Comparison of ENCODE assay signal across 19 cellular contexts in genomic region chr16:30484887-30485286, GRCh38. TPM values are rescaled to one million over a fixed set of nuclear protein-coding genes. Genes with fewer than 3 reads are reported as not detected.
DNase-seq lines count a peak whose midpoint lies in the region; ATAC-seq and TF ChIP-seq lines count a peak whose summit lies in the region.
"Had no signal": no experiment of that assay in that cellular context is flagged by ENCODE, and none has a peak within 500 bp of the region (broad histone marks: within the 10 kb centered on the region; RNA-seq: fewer than 3 reads in every experiment).

No MANE protein-coding gene starts in this region.

- H3K4me3 Mint-ChIP-seq in activated CD4-positive, alpha-beta T cell treated with anti-CD3 and anti-CD28 coated beads, Interleukin-2, amount 10 ng/mL, durations not matched to agents 24 days and 14 days = no peak overlapping the region
- peak overlapping the region in 1 of 10 donors; percentile 12 for H3K4me3 Mint-ChIP-seq in naive thymus-derived CD4-positive, alpha-beta T cell

- H3K4me1 Mint-ChIP-seq in activated CD4-positive, alpha-beta T cell treated with anti-CD3 and anti-CD28 coated beads, Interleukin-2, amount 10 ng/mL, durations not matched to agents 24 days and 14 days = peaks cover 45% of the 10 kb centered on the region
- H3K4me1 Mint-ChIP-seq in naive thymus-derived CD4-positive, alpha-beta T cell = peaks cover 18 to 61% (median 35%) of the 10 kb centered on the region in 7 donors

- no peaks in the 10 kb centered on the region for H3K9me3 Mint-ChIP-seq in activated CD4-positive, alpha-beta T cell treated with anti-CD3 and anti-CD28 coated beads, Interleukin-2, amount 10 ng/mL, durations not matched to agents 24 days and 14 days
- peaks cover 0 to 2% (median 0%) of the 10 kb centered on the region in 11 donors for H3K9me3 Mint-ChIP-seq in naive thymus-derived CD4-positive, alpha-beta T cell

- POLR2A ChIA-PET in naive thymus-derived CD4-positive, alpha-beta T cell (lab: Charles Lee) = interaction anchor here (0.7 to 3.3 kb wide), 6 partner anchors 13 to 111 kb away, joined by 3 to 22 read pairs (median 5); partner anchors contain the start of genes DCTPP1 and ITGAL

- TF ChIP-seq CTCF in AG10803 (conservative IDR thresholded peaks at IDR 0.05; ENCODE audit: low read length) (no peak), right atrium auricular region (IDR thresholded peaks at IDR 0.05) (no peak)

- CTCF ChIA-PET in naive thymus-derived CD4-positive, alpha-beta T cell (lab: Charles Lee) = no interaction called here

- no peak overlapping the region for H3K4me3 ChIP-seq in AG10803 (ENCODE audit: low read length)
- H3K4me3 ChIP-seq in naive thymus-derived CD4-positive, alpha-beta T cell (ENCODE audit: low read length) = no peak overlapping the region
- no peak overlapping the region for H3K4me3 ChIP-seq in right atrium auricular region
- H3K4me3 ChIP-seq: GM12878, Peyer's patch had no signal

- H3K27ac Mint-ChIP-seq in activated CD4-positive, alpha-beta T cell treated with anti-CD3 and anti-CD28 coated beads, Interleukin-2, amount 10 ng/mL, durations not matched to agents 24 days and 14 days = peak overlapping the region; percentile 41
- peak overlapping the region in 7 of 9 donors; percentile 41 to 82 (median 68) for H3K27ac Mint-ChIP-seq in naive thymus-derived CD4-positive, alpha-beta T cell

- H3K27me3 Mint-ChIP-seq in activated CD4-positive, alpha-beta T cell treated with anti-CD3 and anti-CD28 coated beads, Interleukin-2, amount 10 ng/mL, durations not matched to agents 24 days and 14 days = no peaks in the 10 kb centered on the region
- no peaks in the 10 kb centered on the region for H3K27me3 Mint-ChIP-seq in naive thymus-derived CD4-positive, alpha-beta T cell

- DNase-seq in activated CD4-positive, alpha-beta T cell treated with anti-CD3 and anti-CD28 coated beads, Interleukin-2, amount 10 ng/mL, durations not matched to agents 24 days and 14 days = no peak
- DNase-seq in activated CD4-positive, alpha-beta T cell treated with anti-CD3 and anti-CD28 coated beads for 1 hour = no peak
- peak; percentile 5 for DNase-seq in AG10803 (ENCODE audit: low read depth)
- peak; percentile 20 for DNase-seq in NCI-H69 (lab: John Stamatoyannopoulos, UW)
- DNase-seq in naive thymus-derived CD4-positive, alpha-beta T cell = no peak
- DNase-seq in HUDEP-2 (lab: John Stamatoyannopoulos, UW; ENCODE audit: unreplicated experiment in 76 of 76) = no peak
- no peak for DNase-seq in RPMI8226
- no peak for DNase-seq in right atrium auricular region (ENCODE audit: low spot score)
- DNase-seq: DMS79, HCEC 1CT, IMR-90, Kasumi-1, NCI-H1930, NCI-H510A, Peyer's patch, SHP77 treated with DMSO at 0.1 percent for 48 hours had no signal

- no peak for ATAC-seq in naive thymus-derived CD4-positive, alpha-beta T cell
- ATAC-seq: GM12878 had no signal

- H3K9me3 ChIP-seq in naive thymus-derived CD4-positive, alpha-beta T cell (ENCODE audit: control insufficient read depth in 2 of 3, low read length in 3 of 3) = no peaks in the 10 kb centered on the region
- no peaks in the 10 kb centered on the region for H3K9me3 ChIP-seq in right atrium auricular region
- H3K9me3 ChIP-seq: Peyer's patch had no signal

- no peak overlapping the region for H3K27ac ChIP-seq in naive thymus-derived CD4-positive, alpha-beta T cell (ENCODE audit: low read depth, low read length)
- no peak overlapping the region for H3K27ac ChIP-seq in right atrium auricular region
- H3K27ac ChIP-seq: C4-2B, Peyer's patch had no signal

- H3K27me3 ChIP-seq in naive thymus-derived CD4-positive, alpha-beta T cell (ENCODE audit: control insufficient read depth in 2 of 2, insufficient read depth in 2 of 2, low read length in 2 of 2) = no peaks in the 10 kb centered on the region
- no peaks in the 10 kb centered on the region for H3K27me3 ChIP-seq in right atrium auricular region
- H3K27me3 ChIP-seq: Peyer's patch had no signal

- H3K36me3 Mint-ChIP-seq in activated CD4-positive, alpha-beta T cell treated with anti-CD3 and anti-CD28 coated beads, Interleukin-2, amount 10 ng/mL, durations not matched to agents 24 days and 14 days (ENCODE audit: low read depth) = peaks cover 77% of the 10 kb centered on the region
- peaks cover 16 to 58% (median 23%) of the 10 kb centered on the region in 5 donors for H3K36me3 Mint-ChIP-seq in naive thymus-derived CD4-positive, alpha-beta T cell

- peaks cover 18 to 98% (median 58%) of the 10 kb centered on the region in 3 experiments for H3K36me3 ChIP-seq in naive thymus-derived CD4-positive, alpha-beta T cell (ENCODE audit: control insufficient read depth in 2 of 3, insufficient read depth in 3 of 3, low read length in 3 of 3)
- H3K36me3 ChIP-seq in right atrium auricular region = no peaks in the 10 kb centered on the region
- H3K36me3 ChIP-seq: Peyer's patch had no signal

- H3K4me1 ChIP-seq in naive thymus-derived CD4-positive, alpha-beta T cell (ENCODE audit: control insufficient read depth in 2 of 2, insufficient read depth in 2 of 2, low read length in 2 of 2) = peaks cover 0 to 21% of the 10 kb centered on the region in 2 donors
- no peaks in the 10 kb centered on the region for H3K4me1 ChIP-seq in right atrium auricular region
- H3K4me1 ChIP-seq: Peyer's patch had no signal

- intact Hi-C loops in activated CD4-positive, alpha-beta T cell treated with anti-CD3 and anti-CD28 coated beads, Interleukin-2, amount 10 ng/mL, durations not matched to agents 24 days and 14 days (cut with micrococcal nuclease) = no loop called here
- intact Hi-C loops in naive thymus-derived CD4-positive, alpha-beta T cell (cut with micrococcal nuclease) = no loop called here

RNA-seq across cellular contexts. Expression of gene ITGAL, which starts 12.3 kb away (rescaled TPM):
- total RNA-seq in activated CD4-positive, alpha-beta T cell treated with anti-CD3 and anti-CD28 coated beads, Interleukin-2, amount 10 ng/mL, durations not matched to agents 24 days and 14 days = 264 and 267 TPM in 2 replicates
- total RNA-seq in naive thymus-derived CD4-positive, alpha-beta T cell = 100 to 1,000 TPM; 258 to 629 (median 436) TPM
- polyA plus RNA-seq in naive thymus-derived CD4-positive, alpha-beta T cell = 100 to 1,000 TPM; 110 to 135 TPM
- total RNA-seq in right atrium auricular region = 1 to 10 TPM; 2.0 to 2.6 TPM
- total RNA-seq: G401, IMR-90 had no signal
- polyA plus RNA-seq: IMR-90 had no signal

RNA-seq across cellular contexts. Expression of gene SEPHS2, which starts 39.2 kb away (rescaled TPM):
- 79.7 and 80.2 TPM in 2 replicates for total RNA-seq in activated CD4-positive, alpha-beta T cell treated with anti-CD3 and anti-CD28 coated beads, Interleukin-2, amount 10 ng/mL, durations not matched to agents 24 days and 14 days
- 10 to 100 TPM; 20.9 to 69.6 (median 47.1) TPM for total RNA-seq in naive thymus-derived CD4-positive, alpha-beta T cell
- 10 to 100 TPM; 61.2 to 83.9 TPM for polyA plus RNA-seq in naive thymus-derived CD4-positive, alpha-beta T cell
- 10 to 100 TPM; 18.2 to 18.6 TPM for total RNA-seq in right atrium auricular region

RNA-seq across cellular contexts. Expression of gene ZNF768, which starts 41.5 kb away (rescaled TPM):
- total RNA-seq in activated CD4-positive, alpha-beta T cell treated with anti-CD3 and anti-CD28 coated beads, Interleukin-2, amount 10 ng/mL, durations not matched to agents 24 days and 14 days = 12.9 and 14.8 TPM in 2 replicates
- total RNA-seq in naive thymus-derived CD4-positive, alpha-beta T cell = 1 to 10 TPM; 6.0 to 8.5 (median 7.3) TPM
- polyA plus RNA-seq in naive thymus-derived CD4-positive, alpha-beta T cell = 1 to 10 TPM; 1.6 to 2.4 TPM
- 10 to 100 TPM; 41.1 to 51.4 TPM for total RNA-seq in right atrium auricular region

RNA-seq across cellular contexts. Expression of gene ZNF747, which starts 49.8 kb away (rescaled TPM):
- 10.5 and 13.6 TPM in 2 replicates for total RNA-seq in activated CD4-positive, alpha-beta T cell treated with anti-CD3 and anti-CD28 coated beads, Interleukin-2, amount 10 ng/mL, durations not matched to agents 24 days and 14 days
- total RNA-seq in naive thymus-derived CD4-positive, alpha-beta T cell = 10 to 100 TPM in 4 of 5 experiments, 1 to 10 TPM in 1; 9.1 to 17.4 (median 13.8) TPM
- 10 to 100 TPM in 1 of 2 donors, 1 to 10 TPM in 1; 8.9 to 11.7 TPM for polyA plus RNA-seq in naive thymus-derived CD4-positive, alpha-beta T cell
- total RNA-seq in right atrium auricular region = 10 to 100 TPM; 13.3 to 16.2 TPM
- total RNA-seq: G401 had no signal

RNA-seq across cellular contexts. Expression of gene DCTPP1, which starts 55.1 kb away (rescaled TPM):
- total RNA-seq in activated CD4-positive, alpha-beta T cell treated with anti-CD3 and anti-CD28 coated beads, Interleukin-2, amount 10 ng/mL, durations not matched to agents 24 days and 14 days = 167 and 176 TPM in 2 replicates
- total RNA-seq in naive thymus-derived CD4-positive, alpha-beta T cell = 10 to 100 TPM; 11.6 to 74.1 (median 13.8) TPM
- 10 to 100 TPM; 75.0 to 81.1 TPM for polyA plus RNA-seq in naive thymus-derived CD4-positive, alpha-beta T cell
- total RNA-seq in right atrium auricular region = 10 to 100 TPM; 14.4 to 18.7 TPM

Comparison
In these comparisons a context has a peak if more than half of its experiments do, and no peak if none do; other contexts are left out.
1. DNase-seq: peak in AG10803 (single experiment) and NCI-H69 (single experiment); none in activated CD4-positive, alpha-beta T cell treated with anti-CD3 and anti-CD28 coated beads, Interleukin-2, amount 10 ng/mL, durations not matched to agents 24 days and 14 days (single experiment), activated CD4-positive, alpha-beta T cell treated with anti-CD3 and anti-CD28 coated beads for 1 hour (single experiment), naive thymus-derived CD4-positive, alpha-beta T cell (0 of 9), HUDEP-2 (0 of 76), RPMI8226 (single experiment) and right atrium auricular region (single experiment).
2. RNA of gene ITGAL, which starts 12.3 kb away (total RNA-seq): 258 to 629 TPM in naive thymus-derived CD4-positive, alpha-beta T cell and 264 to 267 TPM in activated CD4-positive, alpha-beta T cell treated with anti-CD3 and anti-CD28 coated beads, Interleukin-2, amount 10 ng/mL, durations not matched to agents 24 days and 14 days; 2.0 to 2.6 TPM in right atrium auricular region; every median in the first group is over 10 times any median in the second.